Comparison of ENCODE assay signal across 1 cellular context in the genomic region with DNA sequence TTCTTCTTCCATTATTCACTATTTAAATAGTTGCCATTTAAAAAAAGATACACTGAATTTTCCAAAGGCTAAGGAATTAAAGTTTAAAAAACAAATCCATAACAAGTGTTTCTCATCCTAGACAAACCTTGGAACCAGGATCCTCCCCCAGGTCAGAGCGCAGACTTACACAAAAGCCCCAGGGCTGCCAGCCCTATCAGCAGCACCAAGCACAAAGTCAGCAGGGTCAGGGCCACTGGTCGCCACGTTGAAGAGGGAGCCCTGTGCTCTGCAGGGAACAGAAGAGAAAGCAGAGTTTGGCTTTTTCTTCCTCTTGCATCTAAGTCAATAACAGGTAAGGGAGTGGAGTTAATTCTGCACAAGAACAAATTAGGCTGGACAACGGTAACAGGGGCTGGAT.
TF ChIP-seq lines count a peak whose summit lies in the region.

No MANE protein-coding gene starts in this region.

TF ChIP-seq in GM23338, 12 proteins besides CTCF, POLR2A, EP300 and RAD21 (continued from another document):
- TF ChIP-seq, protein P1, sequence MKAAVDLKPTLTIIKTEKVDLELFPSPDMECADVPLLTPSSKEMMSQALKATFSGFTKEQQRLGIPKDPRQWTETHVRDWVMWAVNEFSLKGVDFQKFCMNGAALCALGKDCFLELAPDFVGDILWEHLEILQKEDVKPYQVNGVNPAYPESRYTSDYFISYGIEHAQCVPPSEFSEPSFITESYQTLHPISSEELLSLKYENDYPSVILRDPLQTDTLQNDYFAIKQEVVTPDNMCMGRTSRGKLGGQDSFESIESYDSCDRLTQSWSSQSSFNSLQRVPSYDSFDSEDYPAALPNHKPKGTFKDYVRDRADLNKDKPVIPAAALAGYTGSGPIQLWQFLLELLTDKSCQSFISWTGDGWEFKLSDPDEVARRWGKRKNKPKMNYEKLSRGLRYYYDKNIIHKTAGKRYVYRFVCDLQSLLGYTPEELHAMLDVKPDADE (IDR thresholded peaks at IDR 0.05): no peak
- TF ChIP-seq POLR2AphosphoS5 (IDR thresholded peaks at IDR 0.05; ENCODE audit: low read depth): no peak
- no peak for TF ChIP-seq STAT1 (IDR thresholded peaks at IDR 0.05; ENCODE audit: unreplicated experiment)
- TF ChIP-seq, protein P2, sequence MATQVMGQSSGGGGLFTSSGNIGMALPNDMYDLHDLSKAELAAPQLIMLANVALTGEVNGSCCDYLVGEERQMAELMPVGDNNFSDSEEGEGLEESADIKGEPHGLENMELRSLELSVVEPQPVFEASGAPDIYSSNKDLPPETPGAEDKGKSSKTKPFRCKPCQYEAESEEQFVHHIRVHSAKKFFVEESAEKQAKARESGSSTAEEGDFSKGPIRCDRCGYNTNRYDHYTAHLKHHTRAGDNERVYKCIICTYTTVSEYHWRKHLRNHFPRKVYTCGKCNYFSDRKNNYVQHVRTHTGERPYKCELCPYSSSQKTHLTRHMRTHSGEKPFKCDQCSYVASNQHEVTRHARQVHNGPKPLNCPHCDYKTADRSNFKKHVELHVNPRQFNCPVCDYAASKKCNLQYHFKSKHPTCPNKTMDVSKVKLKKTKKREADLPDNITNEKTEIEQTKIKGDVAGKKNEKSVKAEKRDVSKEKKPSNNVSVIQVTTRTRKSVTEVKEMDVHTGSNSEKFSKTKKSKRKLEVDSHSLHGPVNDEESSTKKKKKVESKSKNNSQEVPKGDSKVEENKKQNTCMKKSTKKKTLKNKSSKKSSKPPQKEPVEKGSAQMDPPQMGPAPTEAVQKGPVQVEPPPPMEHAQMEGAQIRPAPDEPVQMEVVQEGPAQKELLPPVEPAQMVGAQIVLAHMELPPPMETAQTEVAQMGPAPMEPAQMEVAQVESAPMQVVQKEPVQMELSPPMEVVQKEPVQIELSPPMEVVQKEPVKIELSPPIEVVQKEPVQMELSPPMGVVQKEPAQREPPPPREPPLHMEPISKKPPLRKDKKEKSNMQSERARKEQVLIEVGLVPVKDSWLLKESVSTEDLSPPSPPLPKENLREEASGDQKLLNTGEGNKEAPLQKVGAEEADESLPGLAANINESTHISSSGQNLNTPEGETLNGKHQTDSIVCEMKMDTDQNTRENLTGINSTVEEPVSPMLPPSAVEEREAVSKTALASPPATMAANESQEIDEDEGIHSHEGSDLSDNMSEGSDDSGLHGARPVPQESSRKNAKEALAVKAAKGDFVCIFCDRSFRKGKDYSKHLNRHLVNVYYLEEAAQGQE (IDR thresholded peaks at IDR 0.05; ENCODE audit: unreplicated experiment): no peak
- no peak for TF ChIP-seq EZH2 (IDR thresholded peaks at IDR 0.05; ENCODE audit: low read depth, unreplicated experiment)
- TF ChIP-seq CREB1 (CRISPR knock-in tag; IDR thresholded peaks at IDR 0.05; ENCODE audit: low read depth): no peak
- no peak for TF ChIP-seq JUNB (IDR thresholded peaks at IDR 0.05; ENCODE audit: unreplicated experiment)
- no peak for TF ChIP-seq NANOG (IDR thresholded peaks at IDR 0.05; ENCODE audit: borderline replicate concordance)
- TF ChIP-seq ZNF114 (CRISPR knock-in tag; IDR thresholded peaks at IDR 0.05): no peak
